1 cellular context compared by ENCODE assay signal in genomic region chr18:23503038-23503966, GRCh38.
A peak's percentile ranks its signal among the peaks of the same experiment; 100 is the strongest.
TF ChIP-seq lines count a peak whose summit lies in the region.

TSS of gene RMC1 (plus strand) at chr18:23503511. CDS start at chr18:23503619, 108 bp downstream.

TF ChIP-seq in HepG2, 621 proteins besides CTCF, POLR2A, EP300 and RAD21 (continued from another document and continues in another):
- no peak for TF ChIP-seq ZNF318 (CRISPR knock-in tag; IDR thresholded peaks at IDR 0.05)
- TF ChIP-seq ZNF780A (CRISPR knock-in tag; IDR thresholded peaks at IDR 0.05): no peak
- no peak for TF ChIP-seq ZNF225 (CRISPR knock-in tag; IDR thresholded peaks at IDR 0.05)
- TF ChIP-seq AKAP8 (CRISPR knock-in tag; IDR thresholded peaks at IDR 0.05): no peak
- TF ChIP-seq MIXL1 (CRISPR knock-in tag; IDR thresholded peaks at IDR 0.05): no peak
- TF ChIP-seq ATF2 (CRISPR knock-in tag; IDR thresholded peaks at IDR 0.05): no peak
- no peak for TF ChIP-seq FOXO4 (CRISPR knock-in tag; conservative IDR thresholded peaks at IDR 0.05)
- peak; percentile 84 for TF ChIP-seq USF2 (IDR thresholded peaks at IDR 0.05; ENCODE audit: low read depth, low read length)
- TF ChIP-seq USF2 (CRISPR knock-in tag; IDR thresholded peaks at IDR 0.05; ENCODE audit: borderline replicate concordance): peak; percentile 82; the same call in 1 of the 2 replicates
- no peak for TF ChIP-seq ATF7 (IDR thresholded peaks at IDR 0.05)
- TF ChIP-seq ATF7 (CRISPR knock-in tag; IDR thresholded peaks at IDR 0.05): no peak
- TF ChIP-seq U2AF1 (optimal IDR thresholded peaks at IDR 0.05; ENCODE audit: low read depth, low read length): no peak
- TF ChIP-seq KAT8 (CRISPR knock-in tag; IDR thresholded peaks at IDR 0.05): peak; percentile 87
- no peak for TF ChIP-seq HDAC2 (CRISPR knock-in tag; IDR thresholded peaks at IDR 0.05)
- no peak for TF ChIP-seq SMARCC2 (IDR thresholded peaks at IDR 0.05)
- TF ChIP-seq ZNF713 (CRISPR knock-in tag; IDR thresholded peaks at IDR 0.05): peak; percentile 80; the same call in 1 of the 2 replicates
- peak; percentile 78 for TF ChIP-seq MYC (CRISPR knock-in tag; IDR thresholded peaks at IDR 0.05; ENCODE audit: borderline replicate concordance)
- TF ChIP-seq ZSCAN31 (CRISPR knock-in tag; IDR thresholded peaks at IDR 0.05; ENCODE audit: low read depth): 0 out of 2 replicates have a peak, but pooled peaks have one; percentile 34
- 0 out of 2 replicates have a peak, but pooled peaks have one; percentile 44 for TF ChIP-seq GATAD1 (CRISPR knock-in tag; IDR thresholded peaks at IDR 0.05)
- no peak for TF ChIP-seq ZBTB34 (CRISPR knock-in tag; IDR thresholded peaks at IDR 0.05)
- TF ChIP-seq ZNF615 (CRISPR knock-in tag; IDR thresholded peaks at IDR 0.05; ENCODE audit: borderline replicate concordance): no peak
- no peak for TF ChIP-seq DBP (CRISPR knock-in tag; IDR thresholded peaks at IDR 0.05; ENCODE audit: not compliant biosample characterization)
- no peak for TF ChIP-seq ARNT (IDR thresholded peaks at IDR 0.05)
- no peak for TF ChIP-seq ZKSCAN5 (CRISPR knock-in tag; IDR thresholded peaks at IDR 0.05)
- peak; percentile 85; the same call in 1 of the 2 replicates for TF ChIP-seq ZNF839 (CRISPR knock-in tag; IDR thresholded peaks at IDR 0.05; ENCODE audit: borderline replicate concordance)
- no peak for TF ChIP-seq FUBP1 (CRISPR knock-in tag; IDR thresholded peaks at IDR 0.05; ENCODE audit: borderline replicate concordance)
- TF ChIP-seq THAP11 (CRISPR knock-in tag; IDR thresholded peaks at IDR 0.05): no peak
- peak; percentile 37; the same call in 1 of the 2 replicates for TF ChIP-seq FOXA3 (CRISPR knock-in tag; IDR thresholded peaks at IDR 0.05)
- TF ChIP-seq YEATS4 (CRISPR knock-in tag; IDR thresholded peaks at IDR 0.05; ENCODE audit: borderline replicate concordance): peak; percentile 61; the same call in 1 of the 2 replicates
- no peak for TF ChIP-seq ZNF441 (CRISPR knock-in tag; IDR thresholded peaks at IDR 0.05; ENCODE audit: borderline replicate concordance)
- no peak for TF ChIP-seq ZNF678 (CRISPR knock-in tag; IDR thresholded peaks at IDR 0.05)
- no peak for TF ChIP-seq ZBTB1 (CRISPR knock-in tag; IDR thresholded peaks at IDR 0.05; ENCODE audit: borderline replicate concordance)
- TF ChIP-seq SAP130 (CRISPR knock-in tag; IDR thresholded peaks at IDR 0.05; ENCODE audit: low read depth): peak; percentile 94
- no peak; the same call in 1 of the 2 replicates for TF ChIP-seq DR1 (CRISPR knock-in tag; IDR thresholded peaks at IDR 0.05)
- TF ChIP-seq CCDC6 (CRISPR knock-in tag; IDR thresholded peaks at IDR 0.05): peak; percentile 96; the same call in 1 of the 2 replicates
- peak; percentile 59; the same call in 1 of the 2 replicates for TF ChIP-seq ZNF563 (CRISPR knock-in tag; IDR thresholded peaks at IDR 0.05)
- TF ChIP-seq ZNF142 (CRISPR knock-in tag; IDR thresholded peaks at IDR 0.05): no peak
